Comparison of ENCODE assay signal across 15 cellular contexts in genomic region chr3:102258666-102259227, GRCh38.
DNase-seq lines count a peak whose midpoint lies in the region; ATAC-seq and TF ChIP-seq lines count a peak whose summit lies in the region.
"Had no signal": no experiment of that assay in that cellular context is flagged by ENCODE, and none has a peak within 500 bp of the region (broad histone marks: within the 10 kb centered on the region; RNA-seq: fewer than 3 reads in every experiment).

No MANE protein-coding gene starts in this region.

- no peak overlapping the region for H4K5ac ChIP-seq in H9 (ENCODE audit: insufficient read length, low read depth, low read length)

- peaks cover 8 to 11% of the 10 kb centered on the region in 2 experiments for H3K4me1 Mint-ChIP-seq in H9
- peaks cover 26% of the 10 kb centered on the region for H3K4me1 Mint-ChIP-seq in mesothelial cell of epicardium

- H2BK5ac ChIP-seq in H9 (ENCODE audit: insufficient read length, low read length): no peak overlapping the region

- intact Hi-C loops in esophagus muscularis mucosa (cut with DNase I): no loop called here

- no peak overlapping the region for H3K4me2 ChIP-seq in H9 (ENCODE audit: insufficient read depth, insufficient read length, low read length)

- no peak overlapping the region for H3K4ac ChIP-seq in H9 (ENCODE audit: low read depth, low read length)

- H3K4me3 ChIP-seq in esophagus muscularis mucosa: no peak overlapping the region

- WGBS in H9 (ENCODE audit: extremely low coverage, insufficient read length, low lambda C conversion rate): no CpG with 5 or more reads among the region's 3 CpGs
- 68% methylated on average over 3 of the region's 3 CpGs for WGBS in esophagus muscularis mucosa

- H3K4me1 ChIP-seq in H9 (ENCODE audit: insufficient read depth, low read length) (no peaks in the 10 kb centered on the region), esophagus muscularis mucosa (no peaks in the 10 kb centered on the region)

- H2BK120ac ChIP-seq in H9 (ENCODE audit: low read depth, low read length, poor library complexity, severe bottlenecking): no peak overlapping the region

- H2BK12ac ChIP-seq in H9 (ENCODE audit: insufficient read length, low read depth, low read length): no peak overlapping the region

- no peaks in the 10 kb centered on the region for H4K20me1 ChIP-seq in H9 (ENCODE audit: control insufficient read depth, insufficient read depth, insufficient read length)

- H3K27me3 ChIP-seq in H9 (ENCODE audit: insufficient read depth, low read length) (no peaks in the 10 kb centered on the region), esophagus muscularis mucosa (no peaks in the 10 kb centered on the region)

- no peak overlapping the region for H2BK20ac ChIP-seq in H9 (ENCODE audit: low read depth, low read length, poor library complexity, severe bottlenecking)

- TF ChIP-seq POLR2A in esophagus muscularis mucosa (IDR thresholded peaks at IDR 0.05; ENCODE audit: low read depth): no peak

- no peaks in the 10 kb centered on the region for H3K36me3 ChIP-seq in esophagus muscularis mucosa

- no peak overlapping the region for H3T11ph ChIP-seq in H9 (ENCODE audit: low read length)

- no peaks in the 10 kb centered on the region; a peak in 1 of 5 replicates for H3K9me3 Mint-ChIP-seq in H9
- no peaks in the 10 kb centered on the region for H3K9me3 Mint-ChIP-seq in mesothelial cell of epicardium
- H3K9me3 Mint-ChIP-seq: activated CD4-positive, alpha-beta memory T cell treated with anti-CD3 and anti-CD28 coated beads for 36 hours had no signal

- H2BK15ac ChIP-seq in H9 (ENCODE audit: low read depth, low read length): no peak overlapping the region

- H3K23ac ChIP-seq in H9 (ENCODE audit: insufficient read length, low read depth, low read length): no peak overlapping the region

- H3K56ac ChIP-seq in H9 (ENCODE audit: insufficient read length, low read depth, low read length): no peak overlapping the region

- H3K36me3 Mint-ChIP-seq in H9 (ENCODE audit: insufficient read depth in 1 of 3, low read depth in 3 of 3): no peaks in the 10 kb centered on the region
- no peaks in the 10 kb centered on the region for H3K36me3 Mint-ChIP-seq in mesothelial cell of epicardium
- H3K36me3 Mint-ChIP-seq: activated CD4-positive, alpha-beta memory T cell treated with anti-CD3 and anti-CD28 coated beads for 36 hours; CD14-positive monocyte had no signal

- H3K18ac ChIP-seq in H9 (ENCODE audit: insufficient read length, low read depth, low read length): no peak overlapping the region

- no peak overlapping the region for H3K14ac ChIP-seq in H9 (ENCODE audit: insufficient read depth, low read length)

- H3K79me2 ChIP-seq in H9 (ENCODE audit: insufficient read depth, low read length): no peaks in the 10 kb centered on the region

- H3K27me3 Mint-ChIP-seq in H9 (ENCODE audit: low read depth) (no peaks in the 10 kb centered on the region), mesothelial cell of epicardium (ENCODE audit: low read depth) (no peaks in the 10 kb centered on the region)

- H3K27ac Mint-ChIP-seq in H9 (peak overlapping the region in 2 of 3 experiments; percentile 3 to 86; a peak in 3 of 7 replicates), mesothelial cell of epicardium (peak overlapping the region; percentile 48)
- H3K27ac Mint-ChIP-seq: activated CD4-positive, alpha-beta memory T cell treated with anti-CD3 and anti-CD28 coated beads for 36 hours; CD14-positive monocyte had no signal

- no peaks in the 10 kb centered on the region for H3K23me2 ChIP-seq in H9 (ENCODE audit: insufficient read length, low read depth, low read length, poor library complexity, severe bottlenecking)

- H3K79me1 ChIP-seq in H9 (ENCODE audit: insufficient read depth, low read depth, low read length, poor library complexity, severe bottlenecking): no peaks in the 10 kb centered on the region

- no peak overlapping the region for H4K91ac ChIP-seq in H9 (ENCODE audit: insufficient read length, low read depth, low read length)

- TF ChIP-seq EP300 in esophagus muscularis mucosa (IDR thresholded peaks at IDR 0.05): no peak

- no peak overlapping the region for H3K4me3 Mint-ChIP-seq in H9
- no peak overlapping the region for H3K4me3 Mint-ChIP-seq in mesothelial cell of epicardium
- H3K4me3 Mint-ChIP-seq: activated CD4-positive, alpha-beta memory T cell treated with anti-CD3 and anti-CD28 coated beads for 36 hours; CD14-positive monocyte had no signal

- H4K8ac ChIP-seq in H9 (replicated peaks; ENCODE audit: insufficient read length, low read depth, low read length): no peak overlapping the region

- H3K9ac ChIP-seq in H9 (ENCODE audit: extremely low read depth, insufficient read length, low read length): no peak overlapping the region

- no peak overlapping the region for H3K27ac ChIP-seq in H9 (ENCODE audit: insufficient read length, low read depth, low read length)
- no peak overlapping the region for H3K27ac ChIP-seq in esophagus muscularis mucosa (replicated peaks in 1 of 4)

- no peak overlapping the region for H2AK5ac ChIP-seq in H9 (ENCODE audit: insufficient read length, low read length)

- no peaks in the 10 kb centered on the region for H3K9me3 ChIP-seq in H9 (ENCODE audit: control insufficient read depth, low read depth, low read length)
- H3K9me3 ChIP-seq in esophagus muscularis mucosa: no peaks in the 10 kb centered on the region

- peak; percentile 92 for ATAC-seq in GM18867 (IDR thresholded peaks at IDR 0.05; ENCODE audit: unreplicated experiment)
- peak; percentile 83 for ATAC-seq in HG03439 (IDR thresholded peaks at IDR 0.05; ENCODE audit: unreplicated experiment)
- ATAC-seq: Panc1 had no signal

- TF ChIP-seq CTCF in H9 (conservative IDR thresholded peaks at IDR 0.05) (no peak), mesothelial cell of epicardium (IDR thresholded peaks at IDR 0.05; ENCODE audit: unreplicated experiment) (no peak), esophagus muscularis mucosa (IDR thresholded peaks at IDR 0.05) (no peak)

- DNase-seq in H9 (no peak), mesothelial cell of epicardium (ENCODE audit: low spot score in 2 of 2, unreplicated experiment in 2 of 2) (no peak), NCI-H2196 treated with DMSO at 0.1 percent for 48 hours (lab: John Stamatoyannopoulos, UW; ENCODE audit: unreplicated experiment) (no peak), esophagus muscularis mucosa (ENCODE audit: extremely low spot score) (no peak), middle frontal gyrus (ENCODE audit: extremely low spot score, low spot score) (no peak)
- no peak for DNase-seq in activated CD4-positive, alpha-beta T cell treated with anti-CD3 and anti-CD28 coated beads, Interleukin-2, amount 50 U/mL, for 48 hours
- DNase-seq: activated CD4-positive, alpha-beta memory T cell treated with anti-CD3 and anti-CD28 coated beads for 36 hours; central memory CD4-positive, alpha-beta T cell; NCI-H2107; retina; stimulated activated CD4-positive, alpha-beta T cell treated with anti-CD3 and anti-CD28 coated beads, Interleukin-4, amount 100 ng/mL, for 1 hour had no signal

- H2AFZ ChIP-seq in H9 (ENCODE audit: low read length): no peak overlapping the region
